Comparison of ENCODE assay signal across 8 cellular contexts in the genomic region with DNA sequence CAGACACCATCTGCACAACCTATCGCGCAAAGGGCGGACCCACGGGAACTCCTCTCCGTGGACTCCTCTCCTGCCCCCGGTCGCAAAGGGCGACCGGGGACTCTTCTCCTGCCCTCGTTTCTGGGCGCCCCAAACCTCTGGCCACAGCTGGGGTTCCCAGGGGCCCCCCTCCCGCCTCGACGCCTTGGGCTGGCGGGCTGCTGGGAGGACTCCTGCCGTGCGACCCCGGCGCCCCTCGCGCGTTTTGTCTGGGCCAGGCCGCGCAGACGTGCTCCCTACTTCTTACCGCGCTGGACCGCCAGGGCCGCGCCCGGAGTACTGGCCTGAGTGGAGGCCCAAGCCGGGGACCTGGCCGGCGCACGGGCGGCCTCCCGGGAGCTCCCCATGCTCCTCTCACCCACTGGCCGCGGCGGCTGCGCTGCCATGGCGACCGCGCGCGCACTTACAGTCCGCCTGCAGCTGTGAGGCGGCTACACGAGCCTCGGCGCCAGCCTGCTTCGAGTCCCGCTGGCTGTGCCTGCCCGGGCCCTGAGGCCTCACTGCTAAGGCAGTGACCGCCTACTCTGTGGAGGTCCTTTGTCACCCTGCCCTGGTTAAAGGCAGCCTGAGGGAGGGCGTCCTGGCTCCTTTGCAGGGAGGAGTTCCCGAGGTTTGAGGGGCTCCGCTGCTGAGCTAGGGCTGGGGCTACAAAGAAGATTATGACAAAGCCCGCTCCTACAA. TPM values are rescaled to one million over a fixed set of nuclear protein-coding genes. Genes with fewer than 3 reads are reported as not detected.
DNase-seq lines count a peak whose midpoint lies in the region; ATAC-seq and TF ChIP-seq lines count a peak whose summit lies in the region.

No MANE protein-coding gene starts in this region.

- DNase-seq in A673 (ENCODE audit: low spot score) (peak; percentile 75), NCI-H2227 treated with DMSO at 0.1 percent for 48 hours (lab: John Stamatoyannopoulos, UW) (peak; percentile 57), activated T-cell treated with anti-CD3 and anti-CD28 coated beads for 1 hour (ENCODE audit: low read depth) (peak; percentile 30)
- DNase-seq in stimulated activated CD8-positive, alpha-beta memory T cell treated with anti-CD3 and anti-CD28 coated beads, Interleukin-4, amount 100 ng/mL, for 48 hours, result peak; percentile 68

- BruUV-seq in A673 (replicated peaks; lab: Mats Ljungman, UMichigan), result no TSS peak

- POLR2A ChIA-PET in A673 (lab: Charles Lee; ENCODE audit: low non-redundant PET), result no interaction called here

- H3K27me3 ChIP-seq in A673 (replicated peaks; ENCODE audit: insufficient read depth, low read depth, low read length, poor library complexity) (no peaks in the 10 kb centered on the region), mucosa of stomach (ENCODE audit: control insufficient read depth, insufficient read depth, low read length) (no peaks in the 10 kb centered on the region)

- H3K9ac ChIP-seq in mucosa of stomach (ENCODE audit: low read length), result peak overlapping the region; percentile 52

- ATAC-seq in GM18517 (IDR thresholded peaks at IDR 0.05; ENCODE audit: unreplicated experiment) (peak; percentile 47), HG03060 (IDR thresholded peaks at IDR 0.05; ENCODE audit: low read depth, unreplicated experiment) (peak; percentile 25), esophagus mucosa (peak; percentile 83)

- no peak for TF ChIP-seq CTCF in A673 (conservative IDR thresholded peaks at IDR 0.05; ENCODE audit: low read depth, low read length)

- intact Hi-C loops in A673 (cut with micrococcal nuclease; ENCODE audit: unreplicated experiment), result no loop called here

- H3K4me3 ChIP-seq in A673 (ENCODE audit: low read depth, low read length, poor library complexity, severe bottlenecking) (peak overlapping the region; percentile 72), mucosa of stomach (ENCODE audit: low read length) (peak overlapping the region; percentile 73)

- H3K4me1 ChIP-seq in A673 (ENCODE audit: insufficient read depth, low read length, poor library complexity, severe bottlenecking) (peaks cover 5% of the 10 kb centered on the region), mucosa of stomach (ENCODE audit: control insufficient read depth, insufficient read depth, low read length) (peaks cover 18% of the 10 kb centered on the region)

- CTCF ChIA-PET in A673 (lab: Charles Lee), result no interaction called here

- H3K9me3 ChIP-seq in A673 (ENCODE audit: low read depth, low read length, poor library complexity, severe bottlenecking) (no peaks in the 10 kb centered on the region), mucosa of stomach (ENCODE audit: control insufficient read depth, low read length) (no peaks in the 10 kb centered on the region)

- peak overlapping the region; percentile 85 for H3K27ac ChIP-seq in A673 (ENCODE audit: low read depth, low read length, poor library complexity, severe bottlenecking)

- H3K36me3 ChIP-seq in A673 (ENCODE audit: insufficient read depth, low read length, poor library complexity, severe bottlenecking) (peaks cover under 1% of the 10 kb centered on the region), mucosa of stomach (ENCODE audit: control insufficient read depth, insufficient read depth, low read length) (no peaks in the 10 kb centered on the region)

RNA-seq across cellular contexts. Expression of gene LRRIQ4, which starts 0.4 kb away (rescaled TPM):
- 0.15 and 0.17 TPM in 2 replicates for total RNA-seq in A673 (2021)
- total RNA-seq in esophagus mucosa, result not detected

RNA-seq across cellular contexts. Expression of gene LRRC34, which starts 0.4 kb away (rescaled TPM):
- total RNA-seq in A673 (2021), result 9.4 and 9.7 TPM in 2 replicates
- 0.24 TPM for total RNA-seq in esophagus mucosa

RNA-seq across cellular contexts. Expression of gene MYNN, which starts 39.1 kb away (rescaled TPM):
- total RNA-seq in A673 (2021) (15.3 and 20.5 TPM in 2 replicates), esophagus mucosa (8.8 TPM)

RNA-seq across cellular contexts. Expression of gene ACTRT3, which starts 42.9 kb away (rescaled TPM):
- 1.3 and 2.3 TPM in 2 replicates for total RNA-seq in A673 (2021)
- 1.6 TPM for total RNA-seq in esophagus mucosa

RNA-seq across cellular contexts. Expression of gene TERC, which starts 47.4 kb away (rescaled TPM):
- total RNA-seq in A673 (2021) (5.8 and 16.7 TPM in 2 replicates), esophagus mucosa (10.6 TPM)

Comparison
In these comparisons a context has a peak if more than half of its experiments do, and no peak if none do; other contexts are left out.
1. Peak in every context shown above with its lines: DNase-seq, ATAC-seq, H3K4me3 ChIP-seq and H3K27ac ChIP-seq.
2. ATAC-seq: peak in every context shown above with its lines; median percentile 83 in esophagus mucosa; 47 in GM18517; 25 in HG03060.